In the genomic region with DNA sequence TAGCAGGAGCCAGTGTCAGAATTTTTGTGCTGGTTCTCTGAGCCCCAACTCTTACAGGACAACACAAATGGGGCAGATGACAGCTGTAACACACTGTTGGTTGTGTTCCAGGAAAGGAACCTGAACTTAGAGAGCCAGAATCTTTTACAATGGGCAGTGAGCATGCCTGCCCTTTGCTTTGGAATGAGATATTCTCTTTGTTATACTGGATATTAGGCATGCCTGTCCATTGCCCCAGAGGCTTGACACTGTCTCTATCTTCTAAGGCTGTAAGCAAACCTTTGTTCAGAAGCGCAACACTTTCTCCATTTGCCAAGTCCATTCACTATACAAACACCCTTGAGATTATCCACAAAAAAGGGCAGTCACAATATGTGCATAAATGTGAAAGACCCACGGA, we compare ENCODE assay signal across 1 cellular context.
TF ChIP-seq lines count a peak whose summit lies in the region.

No MANE protein-coding gene starts in this region.

TF ChIP-seq in K562, 482 proteins besides CTCF, POLR2A, EP300 and RAD21 (continued from another document):
- TF ChIP-seq, protein P1, sequence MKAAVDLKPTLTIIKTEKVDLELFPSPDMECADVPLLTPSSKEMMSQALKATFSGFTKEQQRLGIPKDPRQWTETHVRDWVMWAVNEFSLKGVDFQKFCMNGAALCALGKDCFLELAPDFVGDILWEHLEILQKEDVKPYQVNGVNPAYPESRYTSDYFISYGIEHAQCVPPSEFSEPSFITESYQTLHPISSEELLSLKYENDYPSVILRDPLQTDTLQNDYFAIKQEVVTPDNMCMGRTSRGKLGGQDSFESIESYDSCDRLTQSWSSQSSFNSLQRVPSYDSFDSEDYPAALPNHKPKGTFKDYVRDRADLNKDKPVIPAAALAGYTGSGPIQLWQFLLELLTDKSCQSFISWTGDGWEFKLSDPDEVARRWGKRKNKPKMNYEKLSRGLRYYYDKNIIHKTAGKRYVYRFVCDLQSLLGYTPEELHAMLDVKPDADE (conservative IDR thresholded peaks at IDR 0.05; ENCODE audit: control insufficient read depth, low read depth, low read length) = no peak
